In genomic region chr17:15947331-15947730, GRCh38 we compare ENCODE assay signal across 14 cellular contexts. TPM values are rescaled to one million over a fixed set of nuclear protein-coding genes. Genes with fewer than 3 reads are reported as not detected.
DNase-seq lines count a peak whose midpoint lies in the region; ATAC-seq and TF ChIP-seq lines count a peak whose summit lies in the region.
"Had no signal": no experiment of that assay in that cellular context is flagged by ENCODE, and none has a peak within 500 bp of the region (broad histone marks: within the 10 kb centered on the region; RNA-seq: fewer than 3 reads in every experiment).

No MANE protein-coding gene starts in this region.

- no peaks in the 10 kb centered on the region for H3K27me3 ChIP-seq in adipocyte (replicated peaks; ENCODE audit: control insufficient read depth, insufficient read depth, low read length)
- H3K27me3 ChIP-seq in naive thymus-derived CD4-positive, alpha-beta T cell (ENCODE audit: control insufficient read depth in 2 of 2, insufficient read depth in 2 of 2, low read length in 2 of 2): peaks cover 0 to 7% of the 10 kb centered on the region in 2 donors

- no peaks in the 10 kb centered on the region for H3K9me3 Mint-ChIP-seq in naive thymus-derived CD4-positive, alpha-beta T cell

- no peak for ATAC-seq in naive thymus-derived CD4-positive, alpha-beta T cell
- ATAC-seq in HG03354 (IDR thresholded peaks at IDR 0.05; ENCODE audit: poor library complexity, severe bottlenecking, unreplicated experiment): no peak
- ATAC-seq in GM21390 (IDR thresholded peaks at IDR 0.05; ENCODE audit: unreplicated experiment): no peak

- H3K4me3 Mint-ChIP-seq in naive thymus-derived CD4-positive, alpha-beta T cell: peak overlapping the region in 3 of 10 donors; percentile 57 to 97 (median 68)

- peak; percentile 74 for DNase-seq in GM03348 (ENCODE audit: low spot score)
- DNase-seq in adipocyte (ENCODE audit: low read depth): peak; percentile 42
- peak; percentile 73 for DNase-seq in fibroblast of the aortic adventitia (ENCODE audit: low read depth)
- no peak for DNase-seq in skeletal muscle cell (ENCODE audit: low read depth)
- no peak for DNase-seq in naive thymus-derived CD4-positive, alpha-beta T cell
- DNase-seq in NCI-H2081 (lab: John Stamatoyannopoulos, UW): no peak
- DNase-seq: dermis blood vessel endothelial cell, heart right ventricle, NCI-H1092 treated with DMSO at 0.1 percent for 48 hours, NCI-H748 treated with DMSO at 0.1 percent for 48 hours, small intestine had no signal

- peaks cover 24 to 40% (median 25%) of the 10 kb centered on the region in 5 donors for H3K27me3 Mint-ChIP-seq in naive thymus-derived CD4-positive, alpha-beta T cell

- peaks cover 0 to 4% (median 0%) of the 10 kb centered on the region in 5 donors for H3K36me3 Mint-ChIP-seq in naive thymus-derived CD4-positive, alpha-beta T cell

- H3K27ac Mint-ChIP-seq in naive thymus-derived CD4-positive, alpha-beta T cell: no peak overlapping the region

- H3K4me1 ChIP-seq in adipocyte (ENCODE audit: control insufficient read depth, insufficient read depth, low read length): peaks cover 28% of the 10 kb centered on the region
- no peaks in the 10 kb centered on the region for H3K4me1 ChIP-seq in naive thymus-derived CD4-positive, alpha-beta T cell (ENCODE audit: control insufficient read depth in 2 of 2, insufficient read depth in 2 of 2, low read length in 2 of 2)

- H3K4me1 Mint-ChIP-seq in naive thymus-derived CD4-positive, alpha-beta T cell: peaks cover 8 to 15% (median 9%) of the 10 kb centered on the region in 7 donors

- intact Hi-C loops in naive thymus-derived CD4-positive, alpha-beta T cell (cut with micrococcal nuclease): no loop called here

- H3K9me3 ChIP-seq in adipocyte (ENCODE audit: control insufficient read depth, low read length): no peaks in the 10 kb centered on the region
- no peaks in the 10 kb centered on the region for H3K9me3 ChIP-seq in naive thymus-derived CD4-positive, alpha-beta T cell (ENCODE audit: control insufficient read depth in 2 of 3, low read length in 3 of 3)
- H3K9me3 ChIP-seq: heart right ventricle had no signal

- peak overlapping the region; percentile 87 for H3K4me3 ChIP-seq in adipocyte (ENCODE audit: low read length)
- H3K4me3 ChIP-seq in fibroblast of the aortic adventitia (ENCODE audit: low read depth, low read length): peak overlapping the region; percentile 89
- H3K4me3 ChIP-seq in skeletal muscle cell (ENCODE audit: low read depth, low read length): peak overlapping the region; percentile 65
- no peak overlapping the region for H3K4me3 ChIP-seq in naive thymus-derived CD4-positive, alpha-beta T cell (ENCODE audit: low read length)

- H3K27ac ChIP-seq in naive thymus-derived CD4-positive, alpha-beta T cell (ENCODE audit: low read depth, low read length): no peak overlapping the region
- H3K27ac ChIP-seq: HL-60 had no signal

- no peaks in the 10 kb centered on the region for H3K36me3 ChIP-seq in adipocyte (ENCODE audit: control insufficient read depth, insufficient read depth, low read length, severe bottlenecking)
- H3K36me3 ChIP-seq in naive thymus-derived CD4-positive, alpha-beta T cell (ENCODE audit: control insufficient read depth in 2 of 3, insufficient read depth in 3 of 3, low read length in 3 of 3): no peaks in the 10 kb centered on the region
- H3K36me3 ChIP-seq: heart right ventricle had no signal

- POLR2A ChIA-PET in naive thymus-derived CD4-positive, alpha-beta T cell (lab: Charles Lee): no interaction called here

- CTCF ChIA-PET in naive thymus-derived CD4-positive, alpha-beta T cell (lab: Charles Lee): no interaction called here

- H3K9ac ChIP-seq in adipocyte (ENCODE audit: low read length): peak overlapping the region; percentile 55

- no peak for TF ChIP-seq CTCF in fibroblast of the aortic adventitia (IDR thresholded peaks at IDR 0.05; ENCODE audit: insufficient read depth, low read length)

RNA-seq across cellular contexts. Expression of gene ADORA2B, which starts 2.4 kb away (rescaled TPM):
- total RNA-seq in fibroblast of the aortic adventitia (ENCODE audit: low replicate concordance): 0.90 and 19.3 TPM in 2 replicates
- total RNA-seq in naive thymus-derived CD4-positive, alpha-beta T cell: 1 to 10 TPM in 2 of 5 experiments, under 1 TPM in 1, not detected in 2; 0.50 to 2.2 (median 1.6) TPM
- 1 to 10 TPM in 1 of 2 donors, under 1 TPM in 1; 0.71 to 2.6 TPM for polyA plus RNA-seq in naive thymus-derived CD4-positive, alpha-beta T cell

RNA-seq across cellular contexts. Expression of gene ZSWIM7, which starts 52.2 kb away (rescaled TPM):
- total RNA-seq in fibroblast of the aortic adventitia (ENCODE audit: low replicate concordance): 17.3 and 26.2 TPM in 2 replicates
- total RNA-seq in naive thymus-derived CD4-positive, alpha-beta T cell: 10 to 100 TPM; 10.0 to 39.6 (median 25.4) TPM
- polyA plus RNA-seq in naive thymus-derived CD4-positive, alpha-beta T cell: 10 to 100 TPM; 78.6 to 82.7 TPM

RNA-seq across cellular contexts. Expression of gene TTC19, which starts 52.3 kb away (rescaled TPM):
- total RNA-seq in fibroblast of the aortic adventitia (ENCODE audit: low replicate concordance): 21.4 and 52.0 TPM in 2 replicates
- total RNA-seq in naive thymus-derived CD4-positive, alpha-beta T cell: 10 to 100 TPM; 32.8 to 61.6 (median 37.4) TPM
- polyA plus RNA-seq in naive thymus-derived CD4-positive, alpha-beta T cell: 10 to 100 TPM; 35.8 to 35.9 TPM

Comparison
In these comparisons a context has a peak if more than half of its experiments do, and no peak if none do; other contexts are left out.
1. DNase-seq: peak in GM03348 (single experiment), adipocyte (single experiment) and fibroblast of the aortic adventitia (single experiment); none in skeletal muscle cell (single experiment), naive thymus-derived CD4-positive, alpha-beta T cell (0 of 9) and NCI-H2081 (0 of 2).